ENCODE assay signal across 8 cellular contexts in genomic region chr14:100306256-100306505, GRCh38. TPM values are rescaled to one million over a fixed set of nuclear protein-coding genes. Genes with fewer than 3 reads are reported as not detected.
A peak's percentile ranks its signal among the peaks of the same experiment; 100 is the strongest.
DNase-seq lines count a peak whose midpoint lies in the region; ATAC-seq and TF ChIP-seq lines count a peak whose summit lies in the region.

A gene with protein sequence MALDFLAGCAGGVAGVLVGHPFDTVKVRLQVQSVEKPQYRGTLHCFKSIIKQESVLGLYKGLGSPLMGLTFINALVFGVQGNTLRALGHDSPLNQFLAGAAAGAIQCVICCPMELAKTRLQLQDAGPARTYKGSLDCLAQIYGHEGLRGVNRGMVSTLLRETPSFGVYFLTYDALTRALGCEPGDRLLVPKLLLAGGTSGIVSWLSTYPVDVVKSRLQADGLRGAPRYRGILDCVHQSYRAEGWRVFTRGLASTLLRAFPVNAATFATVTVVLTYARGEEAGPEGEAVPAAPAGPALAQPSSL (minus strand): TSS chr14:100306444. CDS start chr14:100306232, 212 bp downstream.

- peak; percentile 80 for TF ChIP-seq POLR2A in ovary (IDR thresholded peaks at IDR 0.05)

- TF ChIP-seq CTCF in fibroblast of villous mesenchyme (IDR thresholded peaks at IDR 0.05; ENCODE audit: insufficient read depth, low read depth, low read length) (no peak), ovary (IDR thresholded peaks at IDR 0.05) (no peak)

- 0% methylated on average over 8 to 32 of the region's 32 CpGs for WGBS in ovary, 3 donors

- no peak for ATAC-seq in HG02970 (IDR thresholded peaks at IDR 0.05; ENCODE audit: low FRiP score, unreplicated experiment)

- intact Hi-C loops in ovary (cut with DNase I) = loop anchor here in 2 of 4 donors (5.0 kb wide), 1 partner anchor 71 kb away; the partner anchor contains the start of gene WDR25 (in 2 of the 2)

- DNase-seq in ELF-1 (ENCODE audit: low read depth, low spot score) = peak; percentile 85
- DNase-seq in SK-MEL-5 (ENCODE audit: low read depth, low spot score) = no peak
- no peak for DNase-seq in fibroblast of villous mesenchyme (ENCODE audit: low read depth)
- DNase-seq in ovary = no peak
- DNase-seq in inferior parietal cortex (ENCODE audit: extremely low spot score) = no peak
- no peak for DNase-seq in NCI-H1436 (lab: John Stamatoyannopoulos, UW)
- no peak for DNase-seq in HuH-7.5 (ENCODE audit: low spot score)

- H3K4me3 ChIP-seq in fibroblast of villous mesenchyme (ENCODE audit: low read depth, low read length) (peak within 1 kb of the TSS; percentile 82), ovary (peak within 1 kb of the TSS; percentile 92)

- no peaks in the 10 kb centered on the region for H3K27me3 ChIP-seq in ovary

- H3K27ac ChIP-seq in ovary = peak within 1 kb of the TSS; percentile 82 to 83

- no peaks in the 10 kb centered on the region for H3K9me3 ChIP-seq in ovary

- peaks cover 4% of the 10 kb centered on the region for H3K4me1 ChIP-seq in ovary (ENCODE audit: insufficient read depth)

- in situ Hi-C loops in SK-MEL-5 (cut with HindIII; ENCODE audit: low pct_unique_long_range_greater_than_20kb, low sequenced_read_pairs) = no loop called here

- H3K36me3 ChIP-seq in ovary = no peaks in the 10 kb centered on the region

- no peak for TF ChIP-seq EP300 in ovary (IDR thresholded peaks at IDR 0.05)

RNA-seq across cellular contexts. Expression of the gene that starts here (rescaled TPM):
- total RNA-seq in SK-MEL-5 (2014; rRNA removed; shearing (Covaris generic)) = 21.3 and 26.0 TPM in 2 replicates
- polyA plus RNA-seq in SK-MEL-5 (2015; cell fraction: cytosol; rRNA removed) = 26.8 and 28.0 TPM in 2 replicates
- polyA plus RNA-seq in SK-MEL-5 (2015; cell fraction: nucleus; rRNA removed) = 207 and 225 TPM in 2 replicates
- total RNA-seq in fibroblast of villous mesenchyme (8.6 and 16.4 TPM in 2 replicates), ovary (100 to 1,000 TPM in 1 of 7 donors, 10 to 100 TPM in 6; 50.2 to 177 (median 72.3) TPM)
- polyA plus RNA-seq in ovary = 10 to 100 TPM in 1 of 2 donors, 1 to 10 TPM in 1; 9.1 to 46.7 TPM
